Comparison of ENCODE assay signal across 2 cellular contexts in genomic region chr1:44619261-44619900, GRCh38.
TF ChIP-seq lines count a peak whose summit lies in the region.

No MANE protein-coding gene starts in this region.

TF ChIP-seq in HEK293, 187 proteins besides CTCF, POLR2A, EP300 and RAD21 (continued from another document):
- no peak for TF ChIP-seq ZNF157 (tag by site-specific recombination; IDR thresholded peaks at IDR 0.05)
- peak; percentile 45 for TF ChIP-seq SP2 (tag by site-specific recombination; IDR thresholded peaks at IDR 0.05)
- TF ChIP-seq ZNF776 (tag by site-specific recombination; IDR thresholded peaks at IDR 0.05; ENCODE audit: borderline replicate concordance) = no peak
- TF ChIP-seq ZNF350 (tag by site-specific recombination; IDR thresholded peaks at IDR 0.05) = no peak
- TF ChIP-seq YY1 (tag by site-specific recombination; IDR thresholded peaks at IDR 0.05) = no peak
- TF ChIP-seq ZNF48 (tag by site-specific recombination; IDR thresholded peaks at IDR 0.05) = no peak
- peak; percentile 32; the same call in 1 of the 2 replicates for TF ChIP-seq ZIC2 (tag by site-specific recombination; IDR thresholded peaks at IDR 0.05)
- TF ChIP-seq ZFHX2 (tag by site-specific recombination; conservative IDR thresholded peaks at IDR 0.05) = peak; percentile 24
- TF ChIP-seq ZNF175 (tag by site-specific recombination; IDR thresholded peaks at IDR 0.05) = no peak
- TF ChIP-seq ZBTB20 (tag by site-specific recombination; IDR thresholded peaks at IDR 0.05) = peak; percentile 59; the same call in 1 of the 2 replicates
- TF ChIP-seq WT1 (tag by site-specific recombination; IDR thresholded peaks at IDR 0.05) = peak; percentile 76
- peak; percentile 34; the same call in 1 of the 2 replicates for TF ChIP-seq EGR2 (tag by site-specific recombination; IDR thresholded peaks at IDR 0.05; ENCODE audit: low read depth)
- 0 out of 2 replicates have a peak, but pooled peaks have one; percentile 25 for TF ChIP-seq PRDM6 (tag by site-specific recombination; IDR thresholded peaks at IDR 0.05)
- no peak for TF ChIP-seq ZNF26 (tag by site-specific recombination; IDR thresholded peaks at IDR 0.05)
- peak; percentile 26; the same call in 1 of the 2 replicates for TF ChIP-seq ZNF398 (tag by site-specific recombination; IDR thresholded peaks at IDR 0.05)
- TF ChIP-seq ZFP3 (tag by site-specific recombination; IDR thresholded peaks at IDR 0.05; ENCODE audit: low read depth) = no peak
- TF ChIP-seq GLIS1 (tag by site-specific recombination; IDR thresholded peaks at IDR 0.05) = peak; percentile 95
- TF ChIP-seq KLF17 (tag by site-specific recombination; IDR thresholded peaks at IDR 0.05) = 0 out of 2 replicates have a peak, but pooled peaks have one; percentile 25

TF ChIP-seq in WTC11, 78 proteins besides CTCF, POLR2A, EP300 and RAD21 (continued from another document):
- TF ChIP-seq ETV6 (CRISPR knock-in tag; IDR thresholded peaks at IDR 0.05) (no peak), ZNF281 (CRISPR knock-in tag; IDR thresholded peaks at IDR 0.05) (no peak), USF1 (CRISPR knock-in tag; IDR thresholded peaks at IDR 0.05) (no peak), TCF7 (CRISPR knock-in tag; IDR thresholded peaks at IDR 0.05; ENCODE audit: low read depth) (no peak), ZNF396 (CRISPR knock-in tag; IDR thresholded peaks at IDR 0.05; ENCODE audit: borderline replicate concordance) (no peak), PREB (CRISPR knock-in tag; IDR thresholded peaks at IDR 0.05; ENCODE audit: borderline replicate concordance) (no peak), SMAD4 (CRISPR knock-in tag; IDR thresholded peaks at IDR 0.05) (no peak)
TF ChIP-seq in WTC11: peak in this region for 0.
